9 cellular contexts compared by ENCODE assay signal in the genomic region with DNA sequence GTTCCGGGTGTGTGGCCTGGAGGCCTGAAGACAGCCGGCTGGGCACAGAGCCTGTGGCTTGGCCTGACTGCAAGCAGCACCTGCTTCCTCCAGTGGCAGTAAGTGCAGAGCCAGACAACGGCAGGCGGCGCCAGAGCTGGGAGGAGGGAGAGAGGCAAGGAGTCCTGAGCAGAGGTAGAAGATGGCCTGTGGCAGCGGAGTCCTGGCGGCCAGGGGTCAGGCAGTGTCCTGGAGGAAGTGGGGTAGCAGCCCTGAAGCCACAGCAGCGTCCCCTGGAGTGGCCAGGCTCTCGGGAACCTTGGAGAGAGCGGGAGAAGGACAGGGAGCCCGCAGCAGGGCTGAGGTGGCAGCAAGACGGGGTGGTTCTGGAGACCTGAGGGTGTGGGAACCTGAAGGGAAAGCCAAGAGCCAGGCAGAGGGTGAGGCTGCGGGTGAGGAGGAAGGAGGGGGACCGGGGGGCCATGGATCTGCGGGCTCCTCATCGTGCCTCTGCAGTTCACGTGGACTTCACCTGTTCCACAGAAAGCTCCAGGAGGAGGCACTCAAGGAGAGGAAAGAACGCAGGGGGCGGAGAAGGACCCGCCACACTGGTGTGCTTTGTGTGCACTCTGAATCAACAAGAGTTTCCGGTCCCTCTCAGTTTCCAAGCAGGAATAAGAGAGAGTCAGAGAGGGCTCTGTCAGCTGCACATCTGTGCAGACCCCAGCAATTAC.
A peak's percentile ranks its signal among the peaks of the same experiment; 100 is the strongest.
DNase-seq lines count a peak whose midpoint lies in the region; ATAC-seq and TF ChIP-seq lines count a peak whose summit lies in the region.
"Had no signal": no experiment of that assay in that cellular context is flagged by ENCODE, and none has a peak within 500 bp of the region (broad histone marks: within the 10 kb centered on the region; RNA-seq: fewer than 3 reads in every experiment).

No MANE protein-coding gene starts in this region.

- H3K27ac ChIP-seq in esophagus muscularis mucosa (replicated peaks in 1 of 4) (peak overlapping the region in 3 of 4 donors; percentile 28 to 71 (median 62)), sigmoid colon (peak overlapping the region; percentile 40 to 80 (median 67))

- TF ChIP-seq CTCF in esophagus muscularis mucosa (IDR thresholded peaks at IDR 0.05) (no peak), sigmoid colon (IDR thresholded peaks at IDR 0.05) (no peak)

- no peaks in the 10 kb centered on the region for H3K9me3 ChIP-seq in esophagus muscularis mucosa
- H3K9me3 ChIP-seq in sigmoid colon: no peaks in the 10 kb centered on the region

- peaks cover 4% of the 10 kb centered on the region for H3K36me3 Mint-ChIP-seq in activated CD4-positive, alpha-beta T cell treated with anti-CD3 and anti-CD28 coated beads, Interleukin-2, amount 10 ng/mL, durations not matched to agents 24 days and 14 days (ENCODE audit: low read depth)

- TF ChIP-seq EP300 in esophagus muscularis mucosa (IDR thresholded peaks at IDR 0.05) (no peak), sigmoid colon (IDR thresholded peaks at IDR 0.05) (no peak)

- H3K4me1 ChIP-seq in esophagus muscularis mucosa (peaks cover 0 to 26% (median 24%) of the 10 kb centered on the region in 4 donors), sigmoid colon (peaks cover 0 to 29% (median 23%) of the 10 kb centered on the region in 4 donors)

- intact Hi-C loops in esophagus muscularis mucosa (cut with DNase I): no loop called here
- intact Hi-C loops in sigmoid colon (cut with DNase I): no loop called here
- intact Hi-C loops in activated CD4-positive, alpha-beta T cell treated with anti-CD3 and anti-CD28 coated beads, Interleukin-2, amount 10 ng/mL, durations not matched to agents 24 days and 14 days (cut with micrococcal nuclease): no loop called here

- no peak overlapping the region for H3K4me3 Mint-ChIP-seq in activated CD4-positive, alpha-beta T cell treated with anti-CD3 and anti-CD28 coated beads, Interleukin-2, amount 10 ng/mL, durations not matched to agents 24 days and 14 days

- H3K4me3 ChIP-seq in H7 (ENCODE audit: insufficient read depth, low read depth, low read length) (no peak overlapping the region), esophagus muscularis mucosa (no peak overlapping the region), sigmoid colon (no peak overlapping the region)

- no peaks in the 10 kb centered on the region for H3K27me3 Mint-ChIP-seq in activated CD4-positive, alpha-beta T cell treated with anti-CD3 and anti-CD28 coated beads, Interleukin-2, amount 10 ng/mL, durations not matched to agents 24 days and 14 days

- H3K4me1 Mint-ChIP-seq in activated CD4-positive, alpha-beta T cell treated with anti-CD3 and anti-CD28 coated beads, Interleukin-2, amount 10 ng/mL, durations not matched to agents 24 days and 14 days: no peaks in the 10 kb centered on the region

- ATAC-seq in HG03378 (IDR thresholded peaks at IDR 0.05; ENCODE audit: unreplicated experiment): no peak

- DNase-seq in H7: peak; percentile 66
- DNase-seq in NCI-H345 (lab: John Stamatoyannopoulos, UW): peak; percentile 41
- no peak for DNase-seq in esophagus muscularis mucosa (ENCODE audit: extremely low spot score)
- DNase-seq in sigmoid colon: peak; percentile 85
- no peak for DNase-seq in GM03348 (ENCODE audit: low spot score)
- no peak for DNase-seq in activated CD4-positive, alpha-beta T cell treated with anti-CD3 and anti-CD28 coated beads, Interleukin-2, amount 10 ng/mL, durations not matched to agents 24 days and 14 days
- no peak for DNase-seq in GM19238 (ENCODE audit: insufficient read length, low spot score)
- DNase-seq: activated effector memory CD4-positive, alpha-beta T cell treated with anti-CD3 and anti-CD28 coated beads, Interleukin-2, amount 50 U/mL, for 16 hours had no signal

- TF ChIP-seq POLR2A in esophagus muscularis mucosa (IDR thresholded peaks at IDR 0.05; ENCODE audit: low read depth) (no peak), sigmoid colon (IDR thresholded peaks at IDR 0.05) (no peak)

- no peaks in the 10 kb centered on the region for H3K36me3 ChIP-seq in H7 (replicated peaks; ENCODE audit: control insufficient read depth, insufficient read depth, low read length)
- peaks cover 28 to 98% (median 92%) of the 10 kb centered on the region in 4 donors for H3K36me3 ChIP-seq in esophagus muscularis mucosa
- peaks cover 0 to 60% (median 18%) of the 10 kb centered on the region in 4 donors for H3K36me3 ChIP-seq in sigmoid colon

- H3K27ac Mint-ChIP-seq in activated CD4-positive, alpha-beta T cell treated with anti-CD3 and anti-CD28 coated beads, Interleukin-2, amount 10 ng/mL, durations not matched to agents 24 days and 14 days: no peak overlapping the region

- H3K27me3 ChIP-seq in H7 (ENCODE audit: control insufficient read depth, insufficient read depth, low read length): no peaks in the 10 kb centered on the region
- no peaks in the 10 kb centered on the region for H3K27me3 ChIP-seq in esophagus muscularis mucosa
- no peaks in the 10 kb centered on the region for H3K27me3 ChIP-seq in sigmoid colon

- 88% methylated on average over 19 of the region's 21 CpGs for WGBS in esophagus muscularis mucosa
- WGBS in sigmoid colon, 2 donors: 83 to 86% methylated on average over 21 of the region's 21 CpGs

- no peaks in the 10 kb centered on the region for H3K9me3 Mint-ChIP-seq in activated CD4-positive, alpha-beta T cell treated with anti-CD3 and anti-CD28 coated beads, Interleukin-2, amount 10 ng/mL, durations not matched to agents 24 days and 14 days

Comparison
In these comparisons a context has a peak if more than half of its experiments do, and no peak if none do; other contexts are left out.
1. DNase-seq: peak in H7 (single experiment), NCI-H345 (single experiment) and sigmoid colon (single experiment); none in esophagus muscularis mucosa (single experiment), GM03348 (single experiment), activated CD4-positive, alpha-beta T cell treated with anti-CD3 and anti-CD28 coated beads, Interleukin-2, amount 10 ng/mL, durations not matched to agents 24 days and 14 days (single experiment) and GM19238 (single experiment).